Comparison of ENCODE assay signal across 10 cellular contexts in genomic region chrX:105209406-105209805, GRCh38. TPM values are rescaled to one million over a fixed set of nuclear protein-coding genes. Genes with fewer than 3 reads are reported as not detected.
"Had no signal": no experiment of that assay in that cellular context is flagged by ENCODE, and none has a peak within 500 bp of the region (broad histone marks: within the 10 kb centered on the region; RNA-seq: fewer than 3 reads in every experiment).

No MANE protein-coding gene starts in this region.

- H3K4me2 ChIP-seq: KMS-11 had no signal

- H3K36me3 Mint-ChIP-seq: IgD-negative memory B cell had no signal

- H3K9me3 Mint-ChIP-seq: IgD-negative memory B cell had no signal

- H3K27ac Mint-ChIP-seq: IgD-negative memory B cell had no signal

- FAIRE-seq: HTR-8/SVneo, K562 had no signal

- DNase-seq: IMR-90, KBM-7, KG1 had no signal

- H3K27me3 Mint-ChIP-seq: IgD-negative memory B cell had no signal

- H3K4me3 ChIP-seq: K562 had no signal

- H3K4me1 Mint-ChIP-seq: IgD-negative memory B cell had no signal

- H3K9ac ChIP-seq: KMS-11 had no signal

- H3K27ac ChIP-seq: HL-60, KMS-11 had no signal

- H3K4me3 Mint-ChIP-seq: IgD-negative memory B cell had no signal

- ATAC-seq: K562 had no signal

RNA-seq across cellular contexts. Expression of gene TEX13A, which starts 11.1 kb away (rescaled TPM):
- total RNA-seq: HT-29, HT1080, IMR-90, K562 had no signal
- polyA plus RNA-seq: IgD-negative memory B cell, IMR-90 had no signal
